9 cellular contexts compared by ENCODE assay signal in genomic region chr16:57627184-57627871, GRCh38. TPM values are rescaled to one million over a fixed set of nuclear protein-coding genes. Genes with fewer than 3 reads are reported as not detected.
DNase-seq lines count a peak whose midpoint lies in the region; ATAC-seq and TF ChIP-seq lines count a peak whose summit lies in the region.
"Had no signal": no experiment of that assay in that cellular context is flagged by ENCODE, and none has a peak within 500 bp of the region (broad histone marks: within the 10 kb centered on the region; RNA-seq: fewer than 3 reads in every experiment).

No MANE protein-coding gene starts in this region.

- H3K4me3 ChIP-seq in astrocyte of the cerebellum (ENCODE audit: low read depth, low read length): no peak overlapping the region
- H3K4me3 ChIP-seq in iPS-18a (ENCODE audit: low read length): peak overlapping the region; percentile 37
- no peak overlapping the region for H3K4me3 ChIP-seq in suprapubic skin

- no peaks in the 10 kb centered on the region for H3K27me3 ChIP-seq in iPS-18a (ENCODE audit: control insufficient read depth, insufficient read depth, low read length)
- H3K27me3 ChIP-seq in suprapubic skin: peaks cover 7% of the 10 kb centered on the region

- H3K4me1 ChIP-seq in iPS-18a (ENCODE audit: control insufficient read depth, low read depth, low read length) (peaks cover 18% of the 10 kb centered on the region), suprapubic skin (peaks cover 78% of the 10 kb centered on the region)

- no peak for ATAC-seq in GM19324 (IDR thresholded peaks at IDR 0.05; ENCODE audit: low FRiP score, unreplicated experiment)
- no peak for ATAC-seq in naive thymus-derived CD8-positive, alpha-beta T cell

- H3K4me1 Mint-ChIP-seq in activated CD4-positive, alpha-beta memory T cell treated with anti-CD3 and anti-CD28 coated beads, Interleukin-2, amount 10 ng/mL, durations not matched to agents 7 days and 5 days: peaks cover 14% of the 10 kb centered on the region
- peaks cover 11 to 31% (median 19%) of the 10 kb centered on the region in 4 donors for H3K4me1 Mint-ChIP-seq in naive thymus-derived CD8-positive, alpha-beta T cell

- no peak overlapping the region for H3K4me3 Mint-ChIP-seq in activated CD4-positive, alpha-beta memory T cell treated with anti-CD3 and anti-CD28 coated beads, Interleukin-2, amount 10 ng/mL, durations not matched to agents 7 days and 5 days
- no peak overlapping the region for H3K4me3 Mint-ChIP-seq in naive thymus-derived CD8-positive, alpha-beta T cell

- no peak overlapping the region for H3K9ac ChIP-seq in iPS-18a (ENCODE audit: low read length)

- no peak overlapping the region for H3K27ac Mint-ChIP-seq in activated CD4-positive, alpha-beta memory T cell treated with anti-CD3 and anti-CD28 coated beads, Interleukin-2, amount 10 ng/mL, durations not matched to agents 7 days and 5 days
- H3K27ac Mint-ChIP-seq in naive thymus-derived CD8-positive, alpha-beta T cell: peak overlapping the region in 2 of 10 donors; percentile 21 to 60

- H3K9me3 Mint-ChIP-seq in activated CD4-positive, alpha-beta memory T cell treated with anti-CD3 and anti-CD28 coated beads, Interleukin-2, amount 10 ng/mL, durations not matched to agents 7 days and 5 days: no peaks in the 10 kb centered on the region
- no peaks in the 10 kb centered on the region for H3K9me3 Mint-ChIP-seq in naive thymus-derived CD8-positive, alpha-beta T cell

- no peaks in the 10 kb centered on the region for H3K36me3 Mint-ChIP-seq in activated CD4-positive, alpha-beta memory T cell treated with anti-CD3 and anti-CD28 coated beads, Interleukin-2, amount 10 ng/mL, durations not matched to agents 7 days and 5 days (ENCODE audit: low read depth)
- H3K36me3 Mint-ChIP-seq in naive thymus-derived CD8-positive, alpha-beta T cell: no peaks in the 10 kb centered on the region

- no peak for TF ChIP-seq EP300 in suprapubic skin (IDR thresholded peaks at IDR 0.05)

- H3K27me3 Mint-ChIP-seq in activated CD4-positive, alpha-beta memory T cell treated with anti-CD3 and anti-CD28 coated beads, Interleukin-2, amount 10 ng/mL, durations not matched to agents 7 days and 5 days: peaks cover 41% of the 10 kb centered on the region
- H3K27me3 Mint-ChIP-seq in naive thymus-derived CD8-positive, alpha-beta T cell: peaks cover 7 to 32% (median 19%) of the 10 kb centered on the region in 5 donors

- peak; percentile 22 for DNase-seq in DMS53 (lab: John Stamatoyannopoulos, UW)
- no peak for DNase-seq in DMS53 treated with DMSO at 0.1 percent for 48 hours (lab: John Stamatoyannopoulos, UW; ENCODE audit: unreplicated experiment)
- peak; percentile 71 for DNase-seq in astrocyte of the cerebellum (ENCODE audit: low read depth)
- no peak for DNase-seq in suprapubic skin (ENCODE audit: low spot score in 2 of 2)
- no peak for DNase-seq in activated CD4-positive, alpha-beta memory T cell treated with anti-CD3 and anti-CD28 coated beads, Interleukin-2, amount 10 ng/mL, durations not matched to agents 7 days and 5 days
- DNase-seq in naive thymus-derived CD8-positive, alpha-beta T cell: no peak

- no peak for TF ChIP-seq POLR2A in suprapubic skin (IDR thresholded peaks at IDR 0.05)

- H3K9me3 ChIP-seq in iPS-18a (ENCODE audit: control insufficient read depth, low read depth, low read length) (no peaks in the 10 kb centered on the region), suprapubic skin (no peaks in the 10 kb centered on the region)

- H3K27ac ChIP-seq in iPS-18a (ENCODE audit: low read length) (no peak overlapping the region), suprapubic skin (peak overlapping the region; percentile 78)
- H3K27ac ChIP-seq: 22Rv1 had no signal

- in situ Hi-C loops in astrocyte of the cerebellum (cut with HindIII; ENCODE audit: low sequenced_read_pairs): no loop called here

- H3K36me3 ChIP-seq in iPS-18a (ENCODE audit: control insufficient read depth, low read depth, low read length) (no peaks in the 10 kb centered on the region), suprapubic skin (no peaks in the 10 kb centered on the region)

- CTCF ChIA-PET in activated CD4-positive, alpha-beta memory T cell treated with anti-CD3 and anti-CD28 coated beads, Interleukin-2, amount 10 ng/mL, durations not matched to agents 7 days and 5 days (lab: Charles Lee): interaction anchor here (0.7 to 1.8 kb wide), 5 partner anchors 11 to 51 kb away, joined by 3 to 6 read pairs (median 3); no protein-coding TSS in a partner anchor

- 62% methylated on average over 8 of the region's 15 CpGs for WGBS in suprapubic skin

- peak; percentile 48 for TF ChIP-seq CTCF in astrocyte of the cerebellum (IDR thresholded peaks at IDR 0.05; ENCODE audit: low read depth, low read length, missing control alignments)
- TF ChIP-seq CTCF in suprapubic skin (IDR thresholded peaks at IDR 0.05): no peak

- POLR2A ChIA-PET in activated CD4-positive, alpha-beta memory T cell treated with anti-CD3 and anti-CD28 coated beads, Interleukin-2, amount 10 ng/mL, durations not matched to agents 7 days and 5 days (lab: Charles Lee): interaction anchor here (0.6 to 2.3 kb wide), 3 partner anchors 18 to 25 kb away, joined by 3 to 7 read pairs (median 6); no protein-coding TSS in a partner anchor
- POLR2A ChIA-PET in naive thymus-derived CD8-positive, alpha-beta T cell (lab: Charles Lee): no interaction called here

RNA-seq across cellular contexts. Expression of gene ADGRG1, which starts 1.1 kb away (rescaled TPM):
- 100 to 1,000 TPM; 107 to 202 (median 139) TPM for total RNA-seq in suprapubic skin
- 1 to 10 TPM; 7.4 to 8.3 TPM for total RNA-seq in activated CD4-positive, alpha-beta memory T cell treated with anti-CD3 and anti-CD28 coated beads, Interleukin-2, amount 10 ng/mL, durations not matched to agents 7 days and 5 days
- under 1 TPM; 0.47 to 0.77 TPM for total RNA-seq in naive thymus-derived CD8-positive, alpha-beta T cell
- polyA plus RNA-seq in naive thymus-derived CD8-positive, alpha-beta T cell: 10 to 100 TPM in 1 of 3 donors, 1 to 10 TPM in 2; 1.3 to 56.5 (median 1.5) TPM

RNA-seq across cellular contexts. Expression of gene ADGRG3, which starts 40.8 kb away (rescaled TPM):
- 1 to 10 TPM in 2 of 4 donors, under 1 TPM in 1, not detected in 1; 0.32 to 2.0 (median 2.0) TPM for total RNA-seq in suprapubic skin
- not detected for total RNA-seq in activated CD4-positive, alpha-beta memory T cell treated with anti-CD3 and anti-CD28 coated beads, Interleukin-2, amount 10 ng/mL, durations not matched to agents 7 days and 5 days
- total RNA-seq in naive thymus-derived CD8-positive, alpha-beta T cell: not detected
- polyA plus RNA-seq in naive thymus-derived CD8-positive, alpha-beta T cell: not detected

Comparison
In these comparisons a context has a peak if more than half of its experiments do, and no peak if none do; other contexts are left out.
1. DNase-seq: peak in DMS53 (single experiment) and astrocyte of the cerebellum (single experiment); none in DMS53 treated with DMSO at 0.1 percent for 48 hours (single experiment), suprapubic skin (0 of 2), activated CD4-positive, alpha-beta memory T cell treated with anti-CD3 and anti-CD28 coated beads, Interleukin-2, amount 10 ng/mL, durations not matched to agents 7 days and 5 days (single experiment) and naive thymus-derived CD8-positive, alpha-beta T cell (0 of 10).
2. RNA of gene ADGRG1, which starts 1.1 kb away (total RNA-seq): 107 to 202 TPM in suprapubic skin; 7.4 to 8.3 TPM in activated CD4-positive, alpha-beta memory T cell treated with anti-CD3 and anti-CD28 coated beads, Interleukin-2, amount 10 ng/mL, durations not matched to agents 7 days and 5 days and 0.47 to 0.77 TPM in naive thymus-derived CD8-positive, alpha-beta T cell; every median in the first group is over 10 times any median in the second.